Comparison of ENCODE assay signal across 15 cellular contexts in the genomic region with DNA sequence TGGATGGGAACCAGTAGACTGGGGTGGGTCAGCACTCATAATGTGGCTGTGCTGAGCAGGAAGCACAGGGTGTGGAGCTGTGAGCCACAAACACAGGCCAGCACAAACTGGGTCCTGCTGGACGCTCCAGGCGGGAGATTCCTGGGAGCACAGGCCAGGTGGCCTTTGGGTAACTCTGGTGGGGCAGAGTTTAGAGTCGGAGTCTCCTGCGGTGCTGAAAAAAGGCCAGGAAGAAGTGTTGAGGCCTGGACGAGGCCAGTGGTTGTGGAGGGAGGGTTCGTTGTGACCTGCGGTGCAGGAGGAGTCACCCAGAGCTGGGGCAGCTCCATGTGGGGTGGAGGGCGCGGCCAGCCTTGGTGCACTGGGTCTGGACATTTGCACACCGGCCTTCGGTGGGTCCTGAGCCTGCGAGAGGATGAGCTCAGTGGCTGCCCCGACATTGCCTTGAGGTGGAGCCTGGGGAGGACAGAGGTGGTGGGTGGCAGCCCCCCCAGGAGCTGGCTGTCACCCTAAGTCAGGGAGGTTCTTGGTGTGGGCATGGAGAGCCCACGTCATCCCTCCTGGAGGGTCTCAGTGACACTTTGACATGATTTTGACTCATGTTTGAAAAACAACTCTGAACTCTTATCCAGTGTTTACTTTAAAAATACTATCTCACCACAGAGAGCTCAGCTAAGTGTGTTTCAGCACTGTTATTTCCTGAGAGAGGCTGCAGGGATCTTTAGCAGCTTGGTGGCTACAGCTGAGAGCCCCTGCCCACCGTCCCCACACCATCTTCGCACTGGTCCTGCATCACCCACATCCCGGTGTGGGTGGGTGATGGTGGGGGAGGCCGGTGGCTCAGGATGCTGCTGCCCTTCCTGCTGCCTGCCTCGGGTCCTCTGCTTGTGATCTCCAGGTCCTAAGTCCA.
DNase-seq lines count a peak whose midpoint lies in the region; ATAC-seq and TF ChIP-seq lines count a peak whose summit lies in the region.
"Had no signal": no experiment of that assay in that cellular context is flagged by ENCODE, and none has a peak within 500 bp of the region (broad histone marks: within the 10 kb centered on the region; RNA-seq: fewer than 3 reads in every experiment).

No MANE protein-coding gene starts in this region.

- H3K27me3 ChIP-seq in AG04450 (ENCODE audit: control insufficient read depth, insufficient read depth, low read length), result no peaks in the 10 kb centered on the region
- H3K27me3 ChIP-seq: gastroesophageal sphincter, tibial nerve had no signal

- H3K27ac ChIP-seq in AG04450 (ENCODE audit: low read depth, low read length), result peak overlapping the region; percentile 68
- H3K27ac ChIP-seq: gastroesophageal sphincter, tibial nerve had no signal

- H3K27me3 Mint-ChIP-seq in natural killer cell (ENCODE audit: low read depth in 2 of 2), result no peaks in the 10 kb centered on the region
- H3K27me3 Mint-ChIP-seq: effector memory CD8-positive, alpha-beta T cell; T-cell had no signal

- intact Hi-C loops in natural killer cell (cut with micrococcal nuclease), result no loop called here

- no peak overlapping the region for H3K4me3 ChIP-seq in AG04450 (ENCODE audit: low read depth, low read length)
- H3K4me3 ChIP-seq: gastroesophageal sphincter, tibial nerve had no signal

- TF ChIP-seq CTCF in AG04450 (IDR thresholded peaks at IDR 0.05; ENCODE audit: low read depth, low read length), result no peak
- no peak for TF ChIP-seq CTCF in natural killer cell (IDR thresholded peaks at IDR 0.05)

- H3K27ac Mint-ChIP-seq in natural killer cell, result peak overlapping the region; percentile 86 to 88
- H3K27ac Mint-ChIP-seq: T-cell had no signal

- peak overlapping the region; percentile 79 for H3K4me3 Mint-ChIP-seq in natural killer cell
- H3K4me3 Mint-ChIP-seq: effector memory CD8-positive, alpha-beta T cell; T-cell had no signal

- ATAC-seq in natural killer cell, result peak; percentile 72 to 83 (median 76)
- ATAC-seq: activated CD4-positive, CD25-positive, alpha-beta regulatory T cell treated with anti-CD3 and anti-CD28 coated beads, Interleukin-2, amount 50 U/mL, for 24 hours; effector memory CD8-positive, alpha-beta T cell; gastroesophageal sphincter; T-cell had no signal

- H3K9me3 Mint-ChIP-seq in natural killer cell, result no peaks in the 10 kb centered on the region
- H3K9me3 Mint-ChIP-seq: effector memory CD8-positive, alpha-beta T cell; T-cell had no signal

- H3K36me3 Mint-ChIP-seq in natural killer cell, result no peaks in the 10 kb centered on the region

- peaks cover 32 to 37% of the 10 kb centered on the region in 2 donors for H3K4me1 Mint-ChIP-seq in natural killer cell

- DNase-seq in AG04450 (ENCODE audit: low read depth, low spot score) (no peak), HT1080 (ENCODE audit: low read depth) (peak; percentile 41), fibroblast of gingiva (ENCODE audit: low read depth) (peak; percentile 17), natural killer cell (no peak), medulla oblongata (ENCODE audit: extremely low spot score) (no peak), SIG-M5 treated with dmso at 0.1 percent for 504 hours (lab: John Stamatoyannopoulos, UW; ENCODE audit: unreplicated experiment) (no peak), mesenteric fat pad (ENCODE audit: low spot score) (no peak)
- no peak for DNase-seq in stimulated activated CD4-positive, alpha-beta T cell treated with anti-CD3 and anti-CD28 coated beads, Interleukin-15, amount 100 ng/mL, for 24 hours
- DNase-seq: effector memory CD8-positive, alpha-beta T cell; NCI-H187 treated with DMSO at 0.1 percent for 48 hours; NCI-H524; T-cell had no signal

- CTCF ChIA-PET in AG04450 (lab: Charles Lee), result no interaction called here

- POLR2A ChIA-PET in AG04450 (lab: Yijun Ruan, JAX), result interaction anchor here (1.1 to 1.3 kb wide), 4 partner anchors 11 to 87 kb away, joined by 4 to 5 read pairs (median 4); no protein-coding TSS in a partner anchor

- no peaks in the 10 kb centered on the region for H3K9me3 ChIP-seq in AG04450 (ENCODE audit: control insufficient read depth, insufficient read depth, low read length)
- H3K9me3 ChIP-seq: gastroesophageal sphincter, tibial nerve had no signal

Comparison
In these comparisons a context has a peak if more than half of its experiments do, and no peak if none do; other contexts are left out.
1. DNase-seq: peak in HT1080 (single experiment) and fibroblast of gingiva (single experiment); none in AG04450 (single experiment), natural killer cell (single experiment), stimulated activated CD4-positive, alpha-beta T cell treated with anti-CD3 and anti-CD28 coated beads, Interleukin-15, amount 100 ng/mL, for 24 hours (single experiment), medulla oblongata (single experiment), SIG-M5 treated with dmso at 0.1 percent for 504 hours (single experiment) and mesenteric fat pad (single experiment).